ENCODE assay signal across 8 cellular contexts in the genomic region with DNA sequence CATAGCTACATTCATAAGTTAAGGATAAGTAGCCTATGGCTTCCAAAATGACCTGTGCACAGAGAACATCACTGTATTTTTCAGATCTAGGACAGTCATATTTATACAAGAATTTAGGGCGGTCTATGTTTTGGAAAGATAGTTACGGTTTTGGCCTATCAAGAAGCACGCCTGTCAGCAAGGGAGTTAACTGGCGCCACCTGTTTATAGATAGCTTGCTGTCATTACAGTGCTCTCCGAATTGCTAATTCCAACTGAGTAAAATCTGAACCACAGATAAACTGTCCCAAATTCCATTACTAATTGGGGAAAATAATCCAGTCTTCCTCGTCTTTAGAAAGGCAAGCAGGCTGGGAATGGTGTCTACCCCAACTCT.
DNase-seq lines count a peak whose midpoint lies in the region; ATAC-seq lines count a peak whose summit lies in the region.

No MANE protein-coding gene starts in this region.

- ATAC-seq in GM21381 (IDR thresholded peaks at IDR 0.05; ENCODE audit: unreplicated experiment): peak; percentile 40
- ATAC-seq in activated naive CD8-positive, alpha-beta T cell treated with anti-CD3 and anti-CD28 coated beads, Interleukin-2, amount 50 U/mL, for 24 hours: peak; percentile 45

- no peaks in the 10 kb centered on the region for H3K36me3 ChIP-seq in HUES6 (ENCODE audit: control insufficient read depth, insufficient read depth, low read length)

- peaks cover 2% of the 10 kb centered on the region for H3K36me3 Mint-ChIP-seq in activated naive CD8-positive, alpha-beta T cell treated with anti-CD3 and anti-CD28 coated beads, Interleukin-2, amount 50 U/mL, for 24 hours (ENCODE audit: low read depth)
- peaks cover 4% of the 10 kb centered on the region for H3K36me3 Mint-ChIP-seq in stimulated activated naive CD8-positive, alpha-beta T cell treated with anti-CD3 and anti-CD28 coated beads, Interleukin-15, Interleukin-2, amounts not matched to agents 100 ng/mL and 50 ng/mL, for 24 hours (ENCODE audit: low read depth)

- peaks cover 56% of the 10 kb centered on the region for H3K4me1 Mint-ChIP-seq in activated naive CD8-positive, alpha-beta T cell treated with anti-CD3 and anti-CD28 coated beads, Interleukin-2, amount 50 U/mL, for 24 hours
- peaks cover 73% of the 10 kb centered on the region for H3K4me1 Mint-ChIP-seq in stimulated activated naive CD8-positive, alpha-beta T cell treated with anti-CD3 and anti-CD28 coated beads, Interleukin-15, Interleukin-2, amounts not matched to agents 100 ng/mL and 50 ng/mL, for 24 hours (ENCODE audit: low read depth)

- H3K27me3 Mint-ChIP-seq in activated naive CD8-positive, alpha-beta T cell treated with anti-CD3 and anti-CD28 coated beads, Interleukin-2, amount 50 U/mL, for 24 hours: no peaks in the 10 kb centered on the region
- H3K27me3 Mint-ChIP-seq in stimulated activated naive CD8-positive, alpha-beta T cell treated with anti-CD3 and anti-CD28 coated beads, Interleukin-15, Interleukin-2, amounts not matched to agents 100 ng/mL and 50 ng/mL, for 24 hours: no peaks in the 10 kb centered on the region

- peak overlapping the region; percentile 96 for H3K27ac Mint-ChIP-seq in activated naive CD8-positive, alpha-beta T cell treated with anti-CD3 and anti-CD28 coated beads, Interleukin-2, amount 50 U/mL, for 24 hours
- peak overlapping the region; percentile 91 for H3K27ac Mint-ChIP-seq in stimulated activated naive CD8-positive, alpha-beta T cell treated with anti-CD3 and anti-CD28 coated beads, Interleukin-15, Interleukin-2, amounts not matched to agents 100 ng/mL and 50 ng/mL, for 24 hours

- H3K4me1 ChIP-seq in HUES6 (ENCODE audit: control insufficient read depth, insufficient read depth, low read length): peaks cover 12% of the 10 kb centered on the region

- H3K9ac ChIP-seq in HUES6 (ENCODE audit: low read length): peak overlapping the region; percentile 94

- H3K9me3 ChIP-seq in HUES6 (ENCODE audit: control insufficient read depth, insufficient read depth, low read depth, low read length) (no peaks in the 10 kb centered on the region; the same call in 1 of the 2 replicates), iPS-18c (ENCODE audit: control insufficient read depth, insufficient read depth, low read length) (peaks cover 3% of the 10 kb centered on the region)

- peak overlapping the region; percentile 79 for H3K4me3 ChIP-seq in HUES6 (ENCODE audit: low read depth, low read length)
- peak overlapping the region; percentile 70 for H3K4me3 ChIP-seq in iPS-18c (ENCODE audit: insufficient read depth, low read depth, low read length)

- H3K9me3 Mint-ChIP-seq in activated naive CD8-positive, alpha-beta T cell treated with anti-CD3 and anti-CD28 coated beads, Interleukin-2, amount 50 U/mL, for 24 hours: no peaks in the 10 kb centered on the region
- H3K9me3 Mint-ChIP-seq in stimulated activated naive CD8-positive, alpha-beta T cell treated with anti-CD3 and anti-CD28 coated beads, Interleukin-15, Interleukin-2, amounts not matched to agents 100 ng/mL and 50 ng/mL, for 24 hours: no peaks in the 10 kb centered on the region

- peak overlapping the region; percentile 95 for H3K4me3 Mint-ChIP-seq in activated naive CD8-positive, alpha-beta T cell treated with anti-CD3 and anti-CD28 coated beads, Interleukin-2, amount 50 U/mL, for 24 hours
- H3K4me3 Mint-ChIP-seq in stimulated activated naive CD8-positive, alpha-beta T cell treated with anti-CD3 and anti-CD28 coated beads, Interleukin-15, Interleukin-2, amounts not matched to agents 100 ng/mL and 50 ng/mL, for 24 hours: peak overlapping the region; percentile 88

- H3K27ac ChIP-seq in HUES6 (ENCODE audit: low read depth, low read length): peak overlapping the region; percentile 86

- no peaks in the 10 kb centered on the region for H3K27me3 ChIP-seq in HUES6 (ENCODE audit: control insufficient read depth, insufficient read depth, low read length)

- DNase-seq in EH (ENCODE audit: low read depth): peak; percentile 27
- no peak for DNase-seq in activated naive CD8-positive, alpha-beta T cell treated with anti-CD3 and anti-CD28 coated beads, Interleukin-2, amount 50 U/mL, for 24 hours
- no peak for DNase-seq in MV-4-11 (lab: John Stamatoyannopoulos, UW)
- DNase-seq in activated effector memory CD4-positive, alpha-beta T cell treated with anti-CD3 and anti-CD28 coated beads, Interleukin-2, amount 50 U/mL, for 16 hours: no peak
